ENCODE assay signal across 22 cellular contexts in the genomic region with DNA sequence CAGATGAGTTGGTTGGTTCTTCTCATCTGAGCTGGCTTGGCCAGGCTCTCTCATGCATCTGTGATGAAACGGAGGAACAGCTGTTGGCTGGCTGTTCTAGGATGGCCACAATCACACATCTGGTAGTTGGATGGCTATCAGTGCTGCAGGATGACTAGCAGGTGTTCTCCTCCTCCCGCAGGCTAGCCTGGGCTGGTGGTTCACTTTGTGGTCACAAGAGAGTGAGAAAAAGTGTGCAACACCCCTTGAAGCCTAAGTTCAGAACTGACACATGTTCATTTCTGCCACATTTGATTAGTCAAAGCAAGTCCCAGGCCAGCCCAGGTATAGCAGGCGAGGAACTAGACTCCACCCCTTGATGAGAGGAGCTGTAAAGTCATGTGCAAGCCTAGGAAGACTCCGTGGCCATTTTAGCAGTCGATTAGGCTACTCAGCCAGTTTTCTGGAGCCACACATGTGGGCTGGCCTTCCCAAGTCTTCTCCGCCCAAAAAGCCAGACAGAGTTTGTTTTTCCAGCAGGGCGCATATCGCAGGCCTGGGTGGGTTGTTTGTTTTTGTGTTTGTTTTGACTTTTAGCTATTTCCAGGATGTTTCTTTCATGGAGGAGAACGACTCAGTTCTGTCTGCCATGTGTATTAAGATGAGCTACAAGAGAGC.
DNase-seq lines count a peak whose midpoint lies in the region; ATAC-seq, FAIRE-seq and TF ChIP-seq lines count a peak whose summit lies in the region.
"Had no signal": no experiment of that assay in that cellular context is flagged by ENCODE, and none has a peak within 500 bp of the region (broad histone marks: within the 10 kb centered on the region; RNA-seq: fewer than 3 reads in every experiment).

No MANE protein-coding gene starts in this region.

- no peak overlapping the region for H3K27ac Mint-ChIP-seq in MCF 10A (ENCODE audit: low read depth, unreplicated experiment)
- H3K27ac Mint-ChIP-seq: activated naive CD4-positive, alpha-beta T cell treated with anti-CD3 and anti-CD28 coated beads, Interleukin-2, amount 50 U/mL, for 24 hours; CD8-positive, alpha-beta T cell; immature natural killer cell; nephron; progenitor cell of endocrine pancreas had no signal

- no peaks in the 10 kb centered on the region for H3K9me3 ChIP-seq in breast epithelium
- no peaks in the 10 kb centered on the region for H3K9me3 ChIP-seq in H1 (ENCODE audit: insufficient read depth in 2 of 2, low read depth in 1 of 2, low read length in 1 of 2)
- H3K9me3 ChIP-seq in upper lobe of right lung = no peaks in the 10 kb centered on the region
- H3K9me3 ChIP-seq: esophagus muscularis mucosa, stomach had no signal

- no peak for TF ChIP-seq RAD21 in H1 (IDR thresholded peaks at IDR 0.05 in 1 of 2, conservative IDR thresholded peaks at IDR 0.05 in 1 of 2; ENCODE audit: low read depth in 2 of 2, low read length in 2 of 2)

- no peak for TF ChIP-seq CTCF in breast epithelium (IDR thresholded peaks at IDR 0.05)
- TF ChIP-seq CTCF in MCF 10A (IDR thresholded peaks at IDR 0.05; ENCODE audit: unreplicated experiment) = no peak
- no peak for TF ChIP-seq CTCF in H1 (IDR thresholded peaks at IDR 0.05; ENCODE audit: control extremely low read depth in 1 of 3, insufficient read depth in 1 of 3, low read depth in 1 of 3, low read length in 3 of 3)
- no peak for TF ChIP-seq CTCF in upper lobe of right lung (IDR thresholded peaks at IDR 0.05)
- no peak for TF ChIP-seq CTCF in GM13977 (IDR thresholded peaks at IDR 0.05; ENCODE audit: extremely low read depth, insufficient read depth, missing control alignments)

- no peaks in the 10 kb centered on the region for H3K79me1 ChIP-seq in H1 (ENCODE audit: low read depth, low read length)

- FAIRE-seq in H1 (lab: Jason Lieb, UNC) = no peak
- FAIRE-seq: HTR-8/SVneo had no signal

- in situ Hi-C loops in GM13977 (cut with MboI; ENCODE audit: low pct_unique_long_range_greater_than_20kb, low sequenced_read_pairs, unreplicated experiment) = no loop called here

- H2BK15ac ChIP-seq in H1 (ENCODE audit: low read length) = no peak overlapping the region

- H3K14ac ChIP-seq in H1 (ENCODE audit: insufficient read length) = no peak overlapping the region

- DNase-seq in breast epithelium (ENCODE audit: low spot score in 2 of 2) (no peak), MCF 10A (ENCODE audit: unreplicated experiment) (no peak), H1 (ENCODE audit: low read depth in 1 of 2, low spot score in 2 of 2) (no peak), upper lobe of right lung (no peak), GM13977 (ENCODE audit: low spot score) (no peak), NCI-H345 treated with DMSO at 0.1 percent for 48 hours (lab: John Stamatoyannopoulos, UW; ENCODE audit: unreplicated experiment) (no peak)
- no peak for DNase-seq in central memory CD4-positive, alpha-beta T cell
- DNase-seq: ACHN; brain microvascular endothelial cell; CD8-positive, alpha-beta T cell; immature natural killer cell; NCI-H1694 treated with DMSO at 0.1 percent for 48 hours; NCI-H510A; SIG-M5; stomach had no signal

- WGBS in H1 (ENCODE audit: extremely low coverage in 1 of 2, insufficient coverage in 1 of 2, insufficient read length in 1 of 2, insufficient replicate concordance in 2 of 2, low coverage in 1 of 2, low lambda C conversion rate in 2 of 2, missing lambda C conversion rate in 1 of 2), 2 experiments = 93% methylated on average over 9 of the region's 9 CpGs; no CpG with 5 or more reads in 1 of the 2 experiments

- H3K36me3 ChIP-seq in breast epithelium (no peaks in the 10 kb centered on the region), H1 (ENCODE audit: control insufficient read depth in 2 of 4, insufficient read depth in 4 of 4, low read length in 3 of 4) (no peaks in the 10 kb centered on the region), upper lobe of right lung (no peaks in the 10 kb centered on the region)
- H3K36me3 ChIP-seq: brain microvascular endothelial cell, esophagus muscularis mucosa, stomach had no signal

- CTCF ChIA-PET in MCF 10A (lab: Yijun Ruan, JAX) (interaction anchor here (0.6 to 3.6 kb wide), 8 partner anchors 9 to 478 kb away, joined by 3 to 18 read pairs (median 4); no protein-coding TSS in a partner anchor), H1 (lab: Charles Lee; ENCODE audit: partially characterized antibody) (interaction anchor here (1.0 to 2.4 kb wide), 3 partner anchors 18 to 205 kb away, joined by 4 to 10 read pairs (median 8); no protein-coding TSS in a partner anchor)

- H3K4me2 ChIP-seq in H1 (ENCODE audit: insufficient read depth in 1 of 2, low read depth in 2 of 2, low read length in 2 of 2) = no peak overlapping the region

- POLR2A ChIA-PET in MCF 10A (lab: Yijun Ruan, JAX) = no interaction called here
- POLR2A ChIA-PET in H1 (lab: Charles Lee; ENCODE audit: partially characterized antibody) = interaction anchor here (0.6 to 1.0 kb wide), 2 partner anchors 21 to 1429 kb away, joined by 3 read pairs; no protein-coding TSS in a partner anchor

- H2BK12ac ChIP-seq in H1 (ENCODE audit: low read depth, low read length) = peak overlapping the region; percentile 45; the same call in 1 of the 2 replicates

- H3K27me3 ChIP-seq in breast epithelium = no peaks in the 10 kb centered on the region
- no peaks in the 10 kb centered on the region for H3K27me3 ChIP-seq in H1 (replicated peaks in 1 of 4; ENCODE audit: control insufficient read depth in 3 of 4, extremely low read depth in 1 of 4, insufficient read depth in 3 of 4, low read length in 3 of 4)
- no peaks in the 10 kb centered on the region for H3K27me3 ChIP-seq in upper lobe of right lung
- H3K27me3 ChIP-seq: brain microvascular endothelial cell, esophagus muscularis mucosa, stomach had no signal

- H2BK120ac ChIP-seq in H1 (replicated peaks; ENCODE audit: low read depth, low read length) = no peak overlapping the region

- H3K27ac ChIP-seq in breast epithelium (peak overlapping the region; percentile 76 to 85), H1 (ENCODE audit: low read depth, low read length) (no peak overlapping the region), upper lobe of right lung (peak overlapping the region; percentile 82)
- H3K27ac ChIP-seq: brain microvascular endothelial cell, esophagus muscularis mucosa, stomach had no signal

- no TSS peak for BruUV-seq in MCF 10A (replicated peaks; lab: Mats Ljungman, UMichigan)

- no peaks in the 10 kb centered on the region for H3K4me1 Mint-ChIP-seq in MCF 10A (ENCODE audit: insufficient read depth, unreplicated experiment)
- H3K4me1 Mint-ChIP-seq: activated naive CD4-positive, alpha-beta T cell treated with anti-CD3 and anti-CD28 coated beads, Interleukin-2, amount 50 U/mL, for 24 hours; immature natural killer cell had no signal

- no peaks in the 10 kb centered on the region for H3K79me2 ChIP-seq in H1 (ENCODE audit: control insufficient read depth in 1 of 2, insufficient read depth in 2 of 2, low read length in 2 of 2)

- no peaks in the 10 kb centered on the region for H3K23me2 ChIP-seq in H1 (ENCODE audit: low read depth, low read length)

- H4K8ac ChIP-seq in H1 (ENCODE audit: extremely low read depth, insufficient read depth, low read length) = no peak overlapping the region; the same call in 1 of the 2 replicates

- H3K4me3 Mint-ChIP-seq in MCF 10A (ENCODE audit: unreplicated experiment) = no peak overlapping the region
- H3K4me3 Mint-ChIP-seq: activated naive CD4-positive, alpha-beta T cell treated with anti-CD3 and anti-CD28 coated beads, Interleukin-2, amount 50 U/mL, for 24 hours; CD8-positive, alpha-beta T cell; immature natural killer cell; nephron had no signal

- no peak overlapping the region for H3K23ac ChIP-seq in H1 (ENCODE audit: insufficient read length)

- no peak overlapping the region for H3K4ac ChIP-seq in H1 (replicated peaks; ENCODE audit: insufficient read length, low read depth, low read length)

- no peaks in the 10 kb centered on the region for H4K20me1 ChIP-seq in H1 (replicated peaks in 1 of 2; ENCODE audit: control insufficient read depth in 1 of 2, insufficient read depth in 2 of 2, low read length in 2 of 2)

- no peak overlapping the region for H3K56ac ChIP-seq in H1 (replicated peaks; ENCODE audit: insufficient read length, low read depth, low read length)

- intact Hi-C loops in breast epithelium (cut with DNase I; ENCODE audit: low total_unique reads) (no loop called here), MCF 10A (cut with micrococcal nuclease) (no loop called here), upper lobe of right lung (cut with DNase I) (no loop called here)

- H3K9me3 Mint-ChIP-seq in MCF 10A (ENCODE audit: unreplicated experiment) = peaks cover 5% of the 10 kb centered on the region
- H3K9me3 Mint-ChIP-seq: activated naive CD4-positive, alpha-beta T cell treated with anti-CD3 and anti-CD28 coated beads, Interleukin-2, amount 50 U/mL, for 24 hours; CD8-positive, alpha-beta T cell; nephron had no signal

- H2AK5ac ChIP-seq in H1 (ENCODE audit: low read depth, low read length) = no peak overlapping the region

- H3K18ac ChIP-seq in H1 (ENCODE audit: extremely low read depth, low read length) = no peak overlapping the region

- no peak overlapping the region for H2AFZ ChIP-seq in H1 (ENCODE audit: low read length)

- H4K5ac ChIP-seq in H1 (ENCODE audit: insufficient read length, low read depth, low read length) = no peak overlapping the region

- H3K4me3 ChIP-seq in breast epithelium = no peak overlapping the region
- H3K4me3 ChIP-seq in H1 (ENCODE audit: extremely low read depth in 1 of 4, insufficient read depth in 2 of 4, low read depth in 3 of 4, low read length in 4 of 4) = no peak overlapping the region
- no peak overlapping the region for H3K4me3 ChIP-seq in upper lobe of right lung
- H3K4me3 ChIP-seq: esophagus muscularis mucosa, stomach had no signal

- TF ChIP-seq POLR2A in breast epithelium (IDR thresholded peaks at IDR 0.05) (no peak), H1 (IDR thresholded peaks at IDR 0.05; ENCODE audit: control extremely low read depth in 1 of 2, low read depth in 2 of 2, low read length in 2 of 2) (no peak)

- H4K91ac ChIP-seq in H1 (replicated peaks; ENCODE audit: insufficient read length, low read length) = no peak overlapping the region

- H2BK20ac ChIP-seq in H1 (ENCODE audit: low read length) = no peak overlapping the region; the same call in 1 of the 2 replicates

- ATAC-seq in HG02973 (IDR thresholded peaks at IDR 0.05; ENCODE audit: unreplicated experiment) = peak; percentile 45
- no peak for ATAC-seq in upper lobe of right lung
- ATAC-seq: activated CD4-positive, CD25-positive, alpha-beta regulatory T cell treated with anti-CD3 and anti-CD28 coated beads, Interleukin-2, amount 50 U/mL, for 24 hours; CD8-positive, alpha-beta T cell had no signal

- no peaks in the 10 kb centered on the region for H3K27me3 Mint-ChIP-seq in MCF 10A (ENCODE audit: insufficient read depth, unreplicated experiment)
- H3K27me3 Mint-ChIP-seq: progenitor cell of endocrine pancreas had no signal

- no peak for TF ChIP-seq EP300 in H1 (IDR thresholded peaks at IDR 0.05; ENCODE audit: borderline replicate concordance in 1 of 2, low read depth in 2 of 2, low read length in 2 of 2)

- H2BK5ac ChIP-seq in H1 (ENCODE audit: low read depth, low read length) = no peak overlapping the region; the same call in 1 of the 2 replicates

- peaks cover 0 to 4% of the 10 kb centered on the region in 2 donors for H3K4me1 ChIP-seq in breast epithelium
- no peaks in the 10 kb centered on the region; a peak in 2 of 7 replicates for H3K4me1 ChIP-seq in H1 (replicated peaks in 1 of 4; ENCODE audit: control insufficient read depth in 3 of 4, insufficient read depth in 4 of 4, low read length in 3 of 4)
- peaks cover 4% of the 10 kb centered on the region for H3K4me1 ChIP-seq in upper lobe of right lung

- no peaks in the 10 kb centered on the region for H3K36me3 Mint-ChIP-seq in MCF 10A (ENCODE audit: insufficient read depth, unreplicated experiment)
- H3K36me3 Mint-ChIP-seq: activated naive CD4-positive, alpha-beta T cell treated with anti-CD3 and anti-CD28 coated beads, Interleukin-2, amount 50 U/mL, for 24 hours; CD8-positive, alpha-beta T cell; immature natural killer cell had no signal

- no peak overlapping the region for H3K9ac ChIP-seq in H1 (replicated peaks in 1 of 4; ENCODE audit: extremely low read depth in 1 of 4, low read depth in 3 of 4, low read length in 3 of 4)
